In the genomic region with DNA sequence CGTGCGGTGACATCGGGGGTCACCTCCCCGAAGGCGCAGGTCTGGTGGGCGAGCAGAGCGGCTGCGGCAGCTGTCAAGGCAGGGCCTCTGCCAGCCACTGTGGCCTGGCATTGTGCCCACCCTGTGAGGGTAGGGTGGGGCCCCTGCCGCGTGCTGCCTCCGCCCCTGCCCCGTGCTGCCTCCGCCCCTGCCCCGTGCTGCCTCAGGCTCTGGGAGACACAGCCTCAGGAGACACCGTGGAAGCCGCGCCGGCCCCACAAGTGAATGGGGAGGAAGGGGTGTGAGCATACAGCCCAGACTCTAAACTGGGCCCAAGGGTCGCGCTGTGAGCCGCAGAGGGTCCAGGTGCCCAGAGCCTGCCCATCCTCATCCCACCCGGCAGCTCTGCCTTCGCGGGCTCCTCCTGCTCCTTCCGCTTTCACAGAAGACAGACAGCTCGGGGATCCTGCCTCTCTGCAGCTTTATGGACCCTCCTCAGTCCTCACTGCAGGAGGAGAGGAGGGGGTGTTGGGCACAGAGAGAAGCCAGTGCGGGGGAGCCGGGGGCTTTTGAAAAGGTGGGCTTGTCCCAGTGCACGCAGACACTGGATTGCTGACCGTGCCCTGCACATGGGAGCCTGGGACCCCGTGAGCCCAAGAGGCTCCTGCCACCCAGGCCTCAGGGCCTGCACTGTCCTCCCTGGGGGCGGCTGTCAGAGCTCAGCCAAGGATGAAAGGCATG, we compare ENCODE assay signal across 18 cellular contexts. TPM values are rescaled to one million over a fixed set of nuclear protein-coding genes. Genes with fewer than 3 reads are reported as not detected.
DNase-seq lines count a peak whose midpoint lies in the region; ATAC-seq lines count a peak whose summit lies in the region.
"Had no signal": no experiment of that assay in that cellular context is flagged by ENCODE, and none has a peak within 500 bp of the region (broad histone marks: within the 10 kb centered on the region; RNA-seq: fewer than 3 reads in every experiment).

No MANE protein-coding gene starts in this region.

- H3K4me3 ChIP-seq in neuronal stem cell (ENCODE audit: low read length in 2 of 2): peak overlapping the region in 1 of 2 donors; percentile 28
- H3K4me3 ChIP-seq: adrenal gland, coronary artery had no signal

- H3K18ac ChIP-seq in neuronal stem cell (ENCODE audit: low read length): no peak overlapping the region

- peak overlapping the region; percentile 39 for H2BK5ac ChIP-seq in neuronal stem cell (ENCODE audit: low read length)

- H2AFZ ChIP-seq in neuronal stem cell (ENCODE audit: low read length): no peak overlapping the region

- peak in 68 of 76 experiments; percentile 7 to 82 (median 55) for DNase-seq in HUDEP-2 (lab: John Stamatoyannopoulos, UW; ENCODE audit: unreplicated experiment in 76 of 76)
- no peak for DNase-seq in neuronal stem cell (ENCODE audit: low spot score)
- DNase-seq in GF-D8 (lab: John Stamatoyannopoulos, UW): no peak
- DNase-seq in NCI-H2227 (lab: John Stamatoyannopoulos, UW; ENCODE audit: unreplicated experiment): no peak
- DNase-seq: activated CD4-positive, CD25-positive, alpha-beta regulatory T cell treated with anti-CD3 and anti-CD28 coated beads, Interleukin-2, amount 50 U/mL, for 72 hours; activated CD8-positive, alpha-beta T cell treated with anti-CD3 and anti-CD28 coated beads, Interleukin-2, amount 10 ng/mL, durations not matched to agents 7 days and 5 days; activated naive CD4-positive, alpha-beta T cell; adrenal gland; C1 segment of cervical spinal cord; Calu3; Kasumi-1; NCI-H1048; NCI-H1930; NCI-H2227 treated with DMSO at 0.1 percent for 48 hours; SIG-M5 had no signal

- no peak overlapping the region for H3K4me2 ChIP-seq in neuronal stem cell (ENCODE audit: insufficient read depth, low read length, poor library complexity, severe bottlenecking)

- peaks cover 45 to 84% of the 10 kb centered on the region in 2 donors for H3K36me3 ChIP-seq in neuronal stem cell (replicated peaks in 1 of 2; ENCODE audit: control insufficient read depth in 2 of 2, insufficient read depth in 2 of 2, low read length in 2 of 2)

- no peaks in the 10 kb centered on the region for H3K4me1 ChIP-seq in neuronal stem cell (ENCODE audit: control insufficient read depth in 2 of 2, insufficient read depth in 1 of 2, low read depth in 1 of 2, low read length in 2 of 2)

- H4K91ac ChIP-seq in neuronal stem cell (ENCODE audit: low read depth, low read length, poor library complexity): no peak overlapping the region

- no peak overlapping the region for H3K4ac ChIP-seq in neuronal stem cell (ENCODE audit: low read length)

- H3K9ac ChIP-seq in neuronal stem cell (ENCODE audit: low read depth, low read length, poor library complexity): no peak overlapping the region

- ATAC-seq in esophagus mucosa: peak; percentile 40
- ATAC-seq in GM21723 (IDR thresholded peaks at IDR 0.05; ENCODE audit: unreplicated experiment): no peak
- ATAC-seq: activated CD8-positive, alpha-beta T cell treated with anti-CD3 and anti-CD28 coated beads, Interleukin-2, amount 10 ng/mL, durations not matched to agents 7 days and 5 days had no signal

- no peaks in the 10 kb centered on the region for H3K27me3 ChIP-seq in neuronal stem cell (ENCODE audit: control insufficient read depth in 3 of 3, insufficient read depth in 3 of 3, low read depth in 1 of 3, low read length in 3 of 3)
- H3K27me3 ChIP-seq: adrenal gland had no signal

- no peak overlapping the region for H3K14ac ChIP-seq in neuronal stem cell (ENCODE audit: low read length)

- no CpG with 5 or more reads among the region's 32 CpGs for WGBS in neuronal stem cell (ENCODE audit: extremely low coverage in 2 of 2, insufficient read length in 2 of 2, insufficient replicate concordance in 1 of 2), 2 donors

- peak overlapping the region; percentile 22 for H2BK12ac ChIP-seq in neuronal stem cell (ENCODE audit: low read length)

- H4K8ac ChIP-seq in neuronal stem cell (ENCODE audit: low read depth, low read length): no peak overlapping the region

- no peak overlapping the region for H2BK15ac ChIP-seq in neuronal stem cell (ENCODE audit: low read length)

- H3K79me1 ChIP-seq in neuronal stem cell (ENCODE audit: low read depth, low read length): peaks cover 23% of the 10 kb centered on the region

- no peak overlapping the region for H2BK120ac ChIP-seq in neuronal stem cell (ENCODE audit: low read depth, low read length)

- peaks cover 0 to 5% of the 10 kb centered on the region in 2 donors for H3K9me3 ChIP-seq in neuronal stem cell (replicated peaks in 1 of 2; ENCODE audit: control insufficient read depth in 2 of 2, insufficient read depth in 1 of 2, low read depth in 1 of 2, low read length in 2 of 2)
- H3K9me3 ChIP-seq: adrenal gland had no signal

- no peak overlapping the region for H3K27ac ChIP-seq in neuronal stem cell (replicated peaks; ENCODE audit: low read length)
- H3K27ac ChIP-seq: adrenal gland, coronary artery had no signal

- no peak overlapping the region for H2AK5ac ChIP-seq in neuronal stem cell (ENCODE audit: low read depth, low read length)

- no peak overlapping the region for H3K23ac ChIP-seq in neuronal stem cell (ENCODE audit: low read depth, low read length, poor library complexity)

RNA-seq across cellular contexts. Expression of gene PCGF3, which starts 27.4 kb away (rescaled TPM):
- total RNA-seq in esophagus mucosa: 30.5 TPM
- polyA plus RNA-seq in neuronal stem cell (2013, experiment 1 of 2): 40.8 TPM
- 42.5 TPM for polyA plus RNA-seq in neuronal stem cell (2013, experiment 2 of 2)

RNA-seq across cellular contexts. Expression of gene SLC49A3, which starts 44.1 kb away (rescaled TPM):
- total RNA-seq in esophagus mucosa: 2.7 TPM
- 0.81 TPM for polyA plus RNA-seq in neuronal stem cell (2013, experiment 1 of 2)
- 0.57 TPM for polyA plus RNA-seq in neuronal stem cell (2013, experiment 2 of 2)

RNA-seq across cellular contexts. Expression of gene MYL5, which starts 58.7 kb away (rescaled TPM):
- total RNA-seq in esophagus mucosa: 22.2 TPM
- polyA plus RNA-seq in neuronal stem cell (2013, experiment 1 of 2): 4.1 TPM
- polyA plus RNA-seq in neuronal stem cell (2013, experiment 2 of 2): 3.9 TPM

RNA-seq across cellular contexts. Expression of gene ATP5ME, which starts 59.0 kb away (rescaled TPM):
- 344 TPM for total RNA-seq in esophagus mucosa
- polyA plus RNA-seq in neuronal stem cell (2013, experiment 1 of 2): 966 TPM
- 911 TPM for polyA plus RNA-seq in neuronal stem cell (2013, experiment 2 of 2)

Comparison
In these comparisons a context has a peak if more than half of its experiments do, and no peak if none do; other contexts are left out.
1. DNase-seq: peak in HUDEP-2 (68 of 76); none in neuronal stem cell (single experiment), GF-D8 (single experiment) and NCI-H2227 (single experiment).